Comparison of ENCODE assay signal across 8 cellular contexts in the genomic region with DNA sequence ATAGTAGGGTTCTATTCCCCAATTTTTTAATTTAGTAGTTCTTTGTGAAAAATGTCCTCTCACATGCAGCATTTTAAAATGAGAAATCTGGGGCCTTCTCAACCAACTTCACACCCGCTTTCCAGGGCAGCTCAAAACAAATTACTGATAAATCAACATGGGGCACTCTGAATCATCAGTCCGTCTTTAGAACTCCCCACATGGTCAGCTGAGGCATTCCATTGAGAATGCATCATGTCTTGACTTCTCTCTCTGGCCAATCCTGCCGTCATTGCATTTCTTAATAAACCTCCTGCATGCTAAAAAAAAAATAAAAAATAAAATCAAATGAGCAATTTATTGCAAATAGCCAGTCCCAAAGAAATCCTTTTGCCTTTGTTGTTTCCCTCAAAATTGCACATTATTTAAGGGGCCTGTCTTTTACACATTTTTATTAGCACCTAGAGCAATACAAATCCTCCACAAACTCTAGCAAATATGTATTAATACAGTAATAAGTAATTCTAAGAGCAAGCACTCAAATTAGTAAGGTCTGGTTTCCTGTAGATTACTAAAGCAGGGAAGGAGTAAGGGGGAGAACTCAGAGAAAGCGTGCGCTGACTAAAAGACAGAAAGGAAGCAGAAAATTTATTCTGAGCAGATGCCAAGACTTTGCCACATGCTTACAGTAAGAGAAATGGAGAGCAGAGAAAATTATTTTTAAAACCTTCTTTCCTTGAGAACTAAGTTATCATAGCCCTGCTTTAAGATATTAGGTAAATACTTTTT.
DNase-seq lines count a peak whose midpoint lies in the region; ATAC-seq and TF ChIP-seq lines count a peak whose summit lies in the region.

No MANE protein-coding gene starts in this region.

- H2AFZ ChIP-seq in IMR-90 (replicated peaks; ENCODE audit: low read length, poor library complexity): no peak overlapping the region

- H3K27ac Mint-ChIP-seq in progenitor cell of endocrine pancreas: no peak overlapping the region

- H3K9ac ChIP-seq in IMR-90 (ENCODE audit: low read depth, low read length): no peak overlapping the region

- H3K4ac ChIP-seq in IMR-90 (ENCODE audit: low read depth, low read length): peak overlapping the region; percentile 5; the same call in 1 of the 2 replicates

- no peak overlapping the region for H2BK15ac ChIP-seq in IMR-90 (ENCODE audit: low read depth, low read length)

- peak overlapping the region; percentile 27; the same call in 1 of the 2 replicates for H2BK120ac ChIP-seq in IMR-90 (ENCODE audit: low read depth, low read length)

- no peaks in the 10 kb centered on the region for H3K79me1 ChIP-seq in IMR-90 (ENCODE audit: low read depth in 1 of 2, low read length in 2 of 2)

- no peak overlapping the region for H3K23ac ChIP-seq in IMR-90 (ENCODE audit: low read depth, low read length)

- no peak overlapping the region for H2AK5ac ChIP-seq in IMR-90 (ENCODE audit: low read depth, low read length)

- intact Hi-C loops in IMR-90 (cut with micrococcal nuclease): loop anchor here (2.0 kb wide), 1 partner anchor 176 kb away; the partner anchor contains the start of gene TNIK
- intact Hi-C loops in psoas muscle (cut with DNase I): no loop called here

- H4K5ac ChIP-seq in IMR-90 (ENCODE audit: low read depth, low read length): no peak overlapping the region

- in situ Hi-C loops in IMR-90 (cut with MboI; ENCODE audit: low sequenced_read_pairs): no loop called here

- H3K18ac ChIP-seq in IMR-90 (ENCODE audit: low read depth, low read length): no peak overlapping the region

- peak; percentile 47 for ATAC-seq in GM21447 (IDR thresholded peaks at IDR 0.05; ENCODE audit: unreplicated experiment)
- peak; percentile 95 for ATAC-seq in IMR-90 (ENCODE audit: low read depth)
- ATAC-seq in psoas muscle: peak; percentile 91 to 93 (median 92)

- WGBS in IMR-90 (ENCODE audit: extremely low coverage in 2 of 2, insufficient read length in 1 of 2), 2 experiments: no CpG with 5 or more reads among the region's 5 CpGs
- WGBS in psoas muscle, 3 donors: 24 to 37% (median 33%) methylated on average over 5 of the region's 5 CpGs

- H4K20me1 ChIP-seq in IMR-90 (ENCODE audit: insufficient read depth, low read length): no peaks in the 10 kb centered on the region

- H3K36me3 ChIP-seq in IMR-90 (ENCODE audit: control insufficient read depth, insufficient read depth, low read length) (no peaks in the 10 kb centered on the region), psoas muscle (ENCODE audit: insufficient read depth in 1 of 2, low read depth in 1 of 2) (no peaks in the 10 kb centered on the region)

- dilution Hi-C loops in IMR-90 (cut with HindIII; ENCODE audit: low sequenced_read_pairs, unreplicated experiment): no loop called here

- TF ChIP-seq RAD21 in IMR-90 (IDR thresholded peaks at IDR 0.05; ENCODE audit: low read length): no peak

- H3K27me3 ChIP-seq in IMR-90 (ENCODE audit: control insufficient read depth, insufficient read depth, low read length) (no peaks in the 10 kb centered on the region), psoas muscle (ENCODE audit: insufficient read depth in 3 of 3, low read length in 2 of 3) (no peaks in the 10 kb centered on the region)

- no peaks in the 10 kb centered on the region for H3K9me3 ChIP-seq in IMR-90 (ENCODE audit: control insufficient read depth, insufficient read depth, low read length)
- no peaks in the 10 kb centered on the region for H3K9me3 ChIP-seq in psoas muscle

- H3K14ac ChIP-seq in IMR-90 (replicated peaks; ENCODE audit: low read depth, low read length): no peak overlapping the region

- no peak for TF ChIP-seq POLR2A in IMR-90 (IDR thresholded peaks at IDR 0.05; ENCODE audit: low read depth, low read length)

- H3K4me1 ChIP-seq in IMR-90 (ENCODE audit: control insufficient read depth, insufficient read depth, low read length) (peaks cover 9% of the 10 kb centered on the region), psoas muscle (peaks cover 60% of the 10 kb centered on the region)

- no peaks in the 10 kb centered on the region for H3K9me3 Mint-ChIP-seq in progenitor cell of endocrine pancreas (ENCODE audit: low read depth)

- H3K4me3 ChIP-seq in IMR-90 (ENCODE audit: insufficient read depth, low read depth, low read length) (no peak overlapping the region), coronary artery (peak overlapping the region; percentile 27), psoas muscle (peak overlapping the region; percentile 24)

- H4K8ac ChIP-seq in IMR-90 (ENCODE audit: low read depth in 2 of 2, low read length in 2 of 2): no peak overlapping the region

- CTCF ChIA-PET in IMR-90 (lab: Yijun Ruan, JAX): interaction anchor here (0.6 kb wide), 2 partner anchors 21 to 58 kb away, joined by 3 read pairs; no protein-coding TSS in a partner anchor

- H2BK20ac ChIP-seq in IMR-90 (ENCODE audit: low read depth, low read length): peak overlapping the region; percentile 10; the same call in 1 of the 2 replicates

- POLR2A ChIA-PET in IMR-90 (lab: Charles Lee; ENCODE audit: unreplicated experiment): interaction anchor here (0.5 to 0.6 kb wide), 2 partner anchors 54 to 66 kb away, joined by 3 to 4 read pairs; no protein-coding TSS in a partner anchor

- no peaks in the 10 kb centered on the region for H3K36me3 Mint-ChIP-seq in progenitor cell of endocrine pancreas (ENCODE audit: insufficient read depth)

- no peaks in the 10 kb centered on the region; the same call in 1 of the 2 replicates for H3K9me1 ChIP-seq in IMR-90 (ENCODE audit: insufficient read depth, low read length)

- H3K4me2 ChIP-seq in IMR-90 (ENCODE audit: low read depth, low read length): peak overlapping the region; percentile 48; the same call in 1 of the 2 replicates

- no peaks in the 10 kb centered on the region for H3K4me1 Mint-ChIP-seq in progenitor cell of endocrine pancreas (ENCODE audit: low read depth)

- H3K56ac ChIP-seq in IMR-90 (ENCODE audit: extremely low read depth, insufficient read depth, low read length): no peak overlapping the region

- peak overlapping the region; percentile 13; the same call in 1 of the 2 replicates for H3K27ac ChIP-seq in IMR-90 (ENCODE audit: insufficient read depth, low read length)
- H3K27ac ChIP-seq in coronary artery: peak overlapping the region; percentile 86 to 88
- H3K27ac ChIP-seq in psoas muscle: peak overlapping the region; percentile 90

- no peak overlapping the region for H3K4me3 Mint-ChIP-seq in progenitor cell of endocrine pancreas (ENCODE audit: low read depth)

- peak; percentile 5 for DNase-seq in ELF-1 (ENCODE audit: low read depth, low spot score)
- DNase-seq in IMR-90: peak; percentile 98
- no peak for DNase-seq in coronary artery (ENCODE audit: low spot score)
- no peak for DNase-seq in psoas muscle
- DNase-seq in NCI-H524 treated with DMSO at 0.1 percent for 48 hours (lab: John Stamatoyannopoulos, UW): no peak
- DNase-seq in NCI-H187 (lab: John Stamatoyannopoulos, UW): no peak
- no peak for DNase-seq in progenitor cell of endocrine pancreas (ENCODE audit: low spot score, unreplicated experiment)

- H2BK5ac ChIP-seq in IMR-90 (ENCODE audit: low read depth, low read length, poor library complexity, severe bottlenecking): peak overlapping the region; percentile 77

- H2AK9ac ChIP-seq in IMR-90 (replicated peaks; ENCODE audit: low read depth, low read length, poor library complexity): no peak overlapping the region

- H4K91ac ChIP-seq in IMR-90 (ENCODE audit: insufficient read depth, low read depth, low read length): no peak overlapping the region; the same call in 1 of the 2 replicates

- no peaks in the 10 kb centered on the region for H3K27me3 Mint-ChIP-seq in progenitor cell of endocrine pancreas

- no TSS peak for BruUV-seq in IMR-90 (replicated peaks; lab: Mats Ljungman, UMichigan)

- TF ChIP-seq CTCF in IMR-90 (conservative IDR thresholded peaks at IDR 0.05; ENCODE audit: low read depth, low read length) (no peak), coronary artery (IDR thresholded peaks at IDR 0.05) (no peak), psoas muscle (IDR thresholded peaks at IDR 0.05) (no peak), progenitor cell of endocrine pancreas (IDR thresholded peaks at IDR 0.05; ENCODE audit: unreplicated experiment) (no peak)

TF ChIP-seq in IMR-90, 13 proteins besides CTCF, POLR2A, EP300 and RAD21:
- TF ChIP-seq FOS (IDR thresholded peaks at IDR 0.05; ENCODE audit: low read depth, low read length) (peak; percentile 88), MAFK (IDR thresholded peaks at IDR 0.05; ENCODE audit: low read depth, low read length) (peak; percentile 46; the same call in 1 of the 2 replicates), NFE2L2 (IDR thresholded peaks at IDR 0.05; ENCODE audit: low read depth, low read length) (no peak), MXI1 (IDR thresholded peaks at IDR 0.05; ENCODE audit: borderline replicate concordance, low read depth, low read length) (peak; percentile 47; the same call in 1 of the 2 replicates), USF2 (IDR thresholded peaks at IDR 0.05; ENCODE audit: low read depth, low read length) (peak; percentile 88), BHLHE40 (IDR thresholded peaks at IDR 0.05; ENCODE audit: low read depth, low read length) (peak; percentile 16), MAZ (IDR thresholded peaks at IDR 0.05; ENCODE audit: borderline replicate concordance, low read depth, low read length) (peak; percentile 41; the same call in 1 of the 2 replicates), CHD1 (IDR thresholded peaks at IDR 0.05; ENCODE audit: low read depth, low read length) (no peak; the same call in 1 of the 2 replicates), CEBPB (IDR thresholded peaks at IDR 0.05; ENCODE audit: low read depth, low read length) (peak; percentile 36), RFX5 (IDR thresholded peaks at IDR 0.05; ENCODE audit: low read depth, low read length) (no peak), ELK1 (IDR thresholded peaks at IDR 0.05; ENCODE audit: borderline replicate concordance, low read depth, low read length) (no peak), SMC3 (IDR thresholded peaks at IDR 0.05; ENCODE audit: low read depth, low read length) (no peak)
TF ChIP-seq in IMR-90: peak in this region for 7.

Comparison
In these comparisons a context has a peak if more than half of its experiments do, and no peak if none do; other contexts are left out.
1. DNase-seq: peak in ELF-1 (single experiment) and IMR-90 (single experiment); none in coronary artery (single experiment), psoas muscle (0 of 2), NCI-H524 treated with DMSO at 0.1 percent for 48 hours (single experiment), NCI-H187 (0 of 2) and progenitor cell of endocrine pancreas (single experiment).
2. H3K27ac ChIP-seq: peak in every context shown above with its lines; median percentile 90 in psoas muscle; 87 in coronary artery; 13 in IMR-90.
3. Peak in every context shown above with its lines, with median percentiles within 50 percentile points of each other: ATAC-seq.